In genomic region chr2:42072349-42073118, GRCh38 we compare ENCODE assay signal across 11 cellular contexts. TPM values are rescaled to one million over a fixed set of nuclear protein-coding genes. Genes with fewer than 3 reads are reported as not detected.
DNase-seq lines count a peak whose midpoint lies in the region; FAIRE-seq and TF ChIP-seq lines count a peak whose summit lies in the region.
"Had no signal": no experiment of that assay in that cellular context is flagged by ENCODE, and none has a peak within 500 bp of the region (broad histone marks: within the 10 kb centered on the region; RNA-seq: fewer than 3 reads in every experiment).

No MANE protein-coding gene starts in this region.

- peak overlapping the region; percentile 85 for H2AFZ ChIP-seq in neuronal stem cell (ENCODE audit: low read length)

- no peak for FAIRE-seq in bronchial epithelial cell (lab: Jason Lieb, UNC)
- FAIRE-seq: TTC549 had no signal

- H2BK120ac ChIP-seq in neuronal stem cell (ENCODE audit: low read depth, low read length), result no peak overlapping the region

- H3K36me3 Mint-ChIP-seq in chondrocyte (ENCODE audit: low read depth), result peaks cover 2% of the 10 kb centered on the region
- no peaks in the 10 kb centered on the region for H3K36me3 Mint-ChIP-seq in activated naive CD4-positive, alpha-beta T cell treated with anti-CD3 and anti-CD28 coated beads for 36 hours (ENCODE audit: low read depth)
- H3K36me3 Mint-ChIP-seq: activated naive CD8-positive, alpha-beta T cell had no signal

- no peaks in the 10 kb centered on the region for H3K79me1 ChIP-seq in neuronal stem cell (ENCODE audit: low read depth, low read length)

- no peak overlapping the region for H3K4me3 Mint-ChIP-seq in chondrocyte (ENCODE audit: unreplicated experiment)
- H3K4me3 Mint-ChIP-seq in activated naive CD4-positive, alpha-beta T cell treated with anti-CD3 and anti-CD28 coated beads for 36 hours, result no peak overlapping the region
- H3K4me3 Mint-ChIP-seq: activated naive CD8-positive, alpha-beta T cell had no signal

- H3K27ac Mint-ChIP-seq in chondrocyte (ENCODE audit: unreplicated experiment), result no peak overlapping the region
- H3K27ac Mint-ChIP-seq in activated naive CD4-positive, alpha-beta T cell treated with anti-CD3 and anti-CD28 coated beads for 36 hours, result no peak overlapping the region
- H3K27ac Mint-ChIP-seq: activated naive CD8-positive, alpha-beta T cell had no signal

- no peak overlapping the region for H3K27ac ChIP-seq in neuronal stem cell (replicated peaks; ENCODE audit: low read length)

- H3K14ac ChIP-seq in neuronal stem cell (ENCODE audit: low read length), result peak overlapping the region; percentile 39

- H3K27me3 Mint-ChIP-seq in chondrocyte (ENCODE audit: low read depth), result no peaks in the 10 kb centered on the region
- peaks cover 6% of the 10 kb centered on the region for H3K27me3 Mint-ChIP-seq in activated naive CD4-positive, alpha-beta T cell treated with anti-CD3 and anti-CD28 coated beads for 36 hours (ENCODE audit: low read depth)

- H4K91ac ChIP-seq in neuronal stem cell (ENCODE audit: low read depth, low read length, poor library complexity), result no peak overlapping the region

- H3K4me2 ChIP-seq in neuronal stem cell (ENCODE audit: insufficient read depth, low read length, poor library complexity, severe bottlenecking), result no peak overlapping the region

- no peak overlapping the region for H2BK5ac ChIP-seq in neuronal stem cell (ENCODE audit: low read length)

- H3K18ac ChIP-seq in neuronal stem cell (ENCODE audit: low read length), result peak overlapping the region; percentile 89

- CTCF ChIA-PET in activated naive CD4-positive, alpha-beta T cell treated with anti-CD3 and anti-CD28 coated beads for 36 hours (lab: Charles Lee), result interaction anchor here (0.7 to 2.3 kb wide), 4 partner anchors 15 to 232 kb away, joined by 3 to 5 read pairs (median 3); no protein-coding TSS in a partner anchor

- H3K9me3 ChIP-seq in neuronal stem cell (replicated peaks in 1 of 2; ENCODE audit: control insufficient read depth in 2 of 2, insufficient read depth in 1 of 2, low read depth in 1 of 2, low read length in 2 of 2), result peaks cover 0 to 2% of the 10 kb centered on the region in 2 donors

- WGBS in neuronal stem cell (ENCODE audit: extremely low coverage in 2 of 2, insufficient read length in 2 of 2, insufficient replicate concordance in 1 of 2), 2 donors, result no CpG with 5 or more reads among the region's 13 CpGs

- peaks cover 15% of the 10 kb centered on the region for H3K4me1 Mint-ChIP-seq in chondrocyte (ENCODE audit: low read depth)
- no peaks in the 10 kb centered on the region for H3K4me1 Mint-ChIP-seq in activated naive CD4-positive, alpha-beta T cell treated with anti-CD3 and anti-CD28 coated beads for 36 hours (ENCODE audit: low read depth)

- H3K23ac ChIP-seq in neuronal stem cell (ENCODE audit: low read depth, low read length, poor library complexity), result no peak overlapping the region

- H3K27me3 ChIP-seq in bronchial epithelial cell (ENCODE audit: control insufficient read depth, insufficient read depth, low read length) (no peaks in the 10 kb centered on the region), neuronal stem cell (ENCODE audit: control insufficient read depth in 3 of 3, insufficient read depth in 3 of 3, low read depth in 1 of 3, low read length in 3 of 3) (no peaks in the 10 kb centered on the region)

- H4K8ac ChIP-seq in neuronal stem cell (ENCODE audit: low read depth, low read length), result no peak overlapping the region

- H3K9ac ChIP-seq in neuronal stem cell (ENCODE audit: low read depth, low read length, poor library complexity), result peak overlapping the region; percentile 53

- H3K4me3 ChIP-seq in bronchial epithelial cell (ENCODE audit: low read depth, low read length), result no peak overlapping the region
- no peak overlapping the region for H3K4me3 ChIP-seq in neuronal stem cell (ENCODE audit: low read length in 2 of 2)

- no peaks in the 10 kb centered on the region for H3K36me3 ChIP-seq in bronchial epithelial cell (ENCODE audit: control insufficient read depth, insufficient read depth, low read length)
- H3K36me3 ChIP-seq in neuronal stem cell (replicated peaks in 1 of 2; ENCODE audit: control insufficient read depth in 2 of 2, insufficient read depth in 2 of 2, low read length in 2 of 2), result no peaks in the 10 kb centered on the region

- H3K9me3 Mint-ChIP-seq in chondrocyte (ENCODE audit: low read depth), result peaks cover 3% of the 10 kb centered on the region
- H3K9me3 Mint-ChIP-seq in activated naive CD4-positive, alpha-beta T cell treated with anti-CD3 and anti-CD28 coated beads for 36 hours, result no peaks in the 10 kb centered on the region

- H3K4me1 ChIP-seq in neuronal stem cell (ENCODE audit: control insufficient read depth in 2 of 2, insufficient read depth in 1 of 2, low read depth in 1 of 2, low read length in 2 of 2), result peaks cover 13 to 14% of the 10 kb centered on the region in 2 donors

- H2BK12ac ChIP-seq in neuronal stem cell (ENCODE audit: low read length), result peak overlapping the region; percentile 82

- peak overlapping the region; percentile 59 for H2AK5ac ChIP-seq in neuronal stem cell (ENCODE audit: low read depth, low read length)

- DNase-seq in DMS53 treated with DMSO at 0.1 percent for 48 hours (lab: John Stamatoyannopoulos, UW; ENCODE audit: unreplicated experiment), result peak; percentile 27
- peak; percentile 53 for DNase-seq in NCI-H524 treated with DMSO at 0.1 percent for 48 hours (lab: John Stamatoyannopoulos, UW)
- peak; percentile 8 for DNase-seq in bronchial epithelial cell (ENCODE audit: low read depth)
- no peak for DNase-seq in neuronal stem cell (ENCODE audit: low spot score)
- no peak for DNase-seq in NCI-H2171 (lab: John Stamatoyannopoulos, UW)
- DNase-seq in dermis blood vessel endothelial cell, result no peak
- no peak for DNase-seq in chondrocyte (ENCODE audit: low spot score)
- DNase-seq in activated naive CD4-positive, alpha-beta T cell treated with anti-CD3 and anti-CD28 coated beads for 36 hours, result no peak
- DNase-seq: NCI-H1436 treated with DMSO at 0.1 percent for 48 hours had no signal

- no peak for TF ChIP-seq CTCF in bronchial epithelial cell (IDR thresholded peaks at IDR 0.05; ENCODE audit: insufficient read depth, low read length, severe bottlenecking)
- TF ChIP-seq CTCF in chondrocyte (IDR thresholded peaks at IDR 0.05), result no peak

- no peak overlapping the region for H3K4ac ChIP-seq in neuronal stem cell (ENCODE audit: low read length)

- intact Hi-C loops in activated naive CD4-positive, alpha-beta T cell treated with anti-CD3 and anti-CD28 coated beads for 36 hours (cut with micrococcal nuclease), result no loop called here

- H2BK15ac ChIP-seq in neuronal stem cell (ENCODE audit: low read length), result no peak overlapping the region

RNA-seq across cellular contexts. Expression of gene PKDCC, which starts 24.7 kb away (rescaled TPM):
- total RNA-seq in bronchial epithelial cell, result 0.38 and 0.79 TPM in 2 replicates
- 93.5 TPM for polyA plus RNA-seq in neuronal stem cell (2013, experiment 1 of 2)
- polyA plus RNA-seq in neuronal stem cell (2013, experiment 2 of 2), result 92.5 TPM
- 2.0 and 2.6 TPM in 2 replicates for total RNA-seq in dermis blood vessel endothelial cell
- total RNA-seq in chondrocyte, result 83.1 to 164 TPM (median 155 TPM) in 3 replicates
- not detected for total RNA-seq in activated naive CD4-positive, alpha-beta T cell treated with anti-CD3 and anti-CD28 coated beads for 36 hours

Comparison
In these comparisons a context has a peak if more than half of its experiments do, and no peak if none do; other contexts are left out.
1. DNase-seq: peak in DMS53 treated with DMSO at 0.1 percent for 48 hours (single experiment), NCI-H524 treated with DMSO at 0.1 percent for 48 hours (single experiment) and bronchial epithelial cell (single experiment); none in neuronal stem cell (single experiment), NCI-H2171 (single experiment), dermis blood vessel endothelial cell (single experiment), chondrocyte (single experiment) and activated naive CD4-positive, alpha-beta T cell treated with anti-CD3 and anti-CD28 coated beads for 36 hours (single experiment).
2. RNA of gene PKDCC, which starts 24.7 kb away (total RNA-seq): 83.1 to 164 TPM in chondrocyte; 2.0 to 2.6 TPM in dermis blood vessel endothelial cell, 0.38 to 0.79 TPM in bronchial epithelial cell and not detected in activated naive CD4-positive, alpha-beta T cell treated with anti-CD3 and anti-CD28 coated beads for 36 hours; every median in the first group is over 10 times any median in the second.